In the genomic region with DNA sequence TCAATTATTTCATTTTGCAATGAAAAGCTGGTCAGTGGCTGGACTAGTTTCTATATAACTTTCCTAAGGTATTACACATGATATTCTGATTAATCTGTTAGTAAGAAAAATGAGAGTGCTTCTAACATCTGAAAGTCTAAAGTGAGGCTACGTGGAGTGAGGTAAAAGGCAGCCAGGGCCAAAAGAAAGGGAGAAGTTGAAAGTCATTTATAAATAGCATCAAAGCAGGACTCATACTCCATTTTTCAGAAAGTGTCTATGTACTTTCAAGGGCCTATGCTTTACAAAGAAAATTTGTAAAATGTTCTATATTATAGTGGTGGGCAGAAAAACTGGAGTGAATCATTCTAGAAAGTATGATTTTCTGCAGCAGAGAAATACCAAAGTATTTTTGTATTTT, we compare ENCODE assay signal across 13 cellular contexts.
DNase-seq lines count a peak whose midpoint lies in the region; ATAC-seq and FAIRE-seq lines count a peak whose summit lies in the region.
"Had no signal": no experiment of that assay in that cellular context is flagged by ENCODE, and none has a peak within 500 bp of the region (broad histone marks: within the 10 kb centered on the region; RNA-seq: fewer than 3 reads in every experiment).

No MANE protein-coding gene starts in this region.

- no peaks in the 10 kb centered on the region for H3K27me3 Mint-ChIP-seq in activated naive CD8-positive, alpha-beta T cell treated with anti-CD3 and anti-CD28 coated beads for 36 hours
- H3K27me3 Mint-ChIP-seq: CD8-positive, alpha-beta memory T cell had no signal

- no peaks in the 10 kb centered on the region for H3K9me3 Mint-ChIP-seq in activated naive CD4-positive, alpha-beta T cell treated with anti-CD3 and anti-CD28 coated beads, Interleukin-2, amount 50 U/mL, for 72 hours
- no peaks in the 10 kb centered on the region for H3K9me3 Mint-ChIP-seq in activated naive CD8-positive, alpha-beta T cell treated with anti-CD3 and anti-CD28 coated beads for 36 hours
- H3K9me3 Mint-ChIP-seq: CD8-positive, alpha-beta memory T cell had no signal

- peaks cover 0 to 8% of the 10 kb centered on the region in 2 donors for H3K36me3 Mint-ChIP-seq in activated naive CD4-positive, alpha-beta T cell treated with anti-CD3 and anti-CD28 coated beads, Interleukin-2, amount 50 U/mL, for 72 hours
- H3K36me3 Mint-ChIP-seq in activated naive CD8-positive, alpha-beta T cell treated with anti-CD3 and anti-CD28 coated beads for 36 hours = peaks cover 21% of the 10 kb centered on the region

- FAIRE-seq in G401.6 (lab: Jason Lieb, UNC) (peak; percentile 19), GM19239 (lab: Jason Lieb, UNC) (peak; percentile 44)

- H3K4me3 Mint-ChIP-seq in activated naive CD8-positive, alpha-beta T cell treated with anti-CD3 and anti-CD28 coated beads for 36 hours = no peak overlapping the region
- H3K4me3 Mint-ChIP-seq: CD8-positive, alpha-beta memory T cell had no signal

- H3K27ac Mint-ChIP-seq in activated naive CD4-positive, alpha-beta T cell treated with anti-CD3 and anti-CD28 coated beads, Interleukin-2, amount 50 U/mL, for 72 hours = no peak overlapping the region
- H3K27ac Mint-ChIP-seq in activated naive CD8-positive, alpha-beta T cell treated with anti-CD3 and anti-CD28 coated beads for 36 hours = peak overlapping the region; percentile 81

- ATAC-seq in activated naive CD4-positive, alpha-beta T cell treated with anti-CD3 and anti-CD28 coated beads, Interleukin-2, amount 50 U/mL, for 72 hours = peak; percentile 41 to 55
- ATAC-seq in HG02763 (IDR thresholded peaks at IDR 0.05; ENCODE audit: unreplicated experiment) = no peak
- ATAC-seq: SK-N-SH treated with all-trans-retinoic acid at 6 μM for 48 hours had no signal

- peaks cover 23% of the 10 kb centered on the region for H3K4me1 Mint-ChIP-seq in activated naive CD8-positive, alpha-beta T cell treated with anti-CD3 and anti-CD28 coated beads for 36 hours

- DNase-seq in activated naive CD4-positive, alpha-beta T cell treated with anti-CD3 and anti-CD28 coated beads, Interleukin-2, amount 50 U/mL, for 72 hours (ENCODE audit: low spot score in 2 of 2) = no peak
- DNase-seq in activated naive CD4-positive, alpha-beta T cell (lab: John Stamatoyannopoulos, UW) = no peak
- DNase-seq in GM19239 (ENCODE audit: insufficient read length, low spot score) = no peak
- DNase-seq in activated naive CD8-positive, alpha-beta T cell treated with anti-CD3 and anti-CD28 coated beads for 36 hours = no peak
- DNase-seq in NCI-H1930 (lab: John Stamatoyannopoulos, UW) = no peak
- DNase-seq: CD8-positive, alpha-beta memory T cell; H7; NCI-H1092 treated with DMSO at 0.1 percent for 48 hours; NCI-H1694 treated with DMSO at 0.1 percent for 48 hours; PC-9 had no signal
